In genomic region chr9:86903461-86904010, GRCh38 we compare ENCODE assay signal across 3 cellular contexts.
TF ChIP-seq lines count a peak whose summit lies in the region.

No MANE protein-coding gene starts in this region.

TF ChIP-seq in GM23338, 12 proteins besides CTCF, POLR2A, EP300 and RAD21 (continued from another document):
- TF ChIP-seq ZNF331 (CRISPR knock-in tag; IDR thresholded peaks at IDR 0.05; ENCODE audit: low read depth) = no peak

TF ChIP-seq in SK-N-SH, 30 proteins besides CTCF, POLR2A, EP300 and RAD21 (continued from another document):
- TF ChIP-seq, protein P1, sequence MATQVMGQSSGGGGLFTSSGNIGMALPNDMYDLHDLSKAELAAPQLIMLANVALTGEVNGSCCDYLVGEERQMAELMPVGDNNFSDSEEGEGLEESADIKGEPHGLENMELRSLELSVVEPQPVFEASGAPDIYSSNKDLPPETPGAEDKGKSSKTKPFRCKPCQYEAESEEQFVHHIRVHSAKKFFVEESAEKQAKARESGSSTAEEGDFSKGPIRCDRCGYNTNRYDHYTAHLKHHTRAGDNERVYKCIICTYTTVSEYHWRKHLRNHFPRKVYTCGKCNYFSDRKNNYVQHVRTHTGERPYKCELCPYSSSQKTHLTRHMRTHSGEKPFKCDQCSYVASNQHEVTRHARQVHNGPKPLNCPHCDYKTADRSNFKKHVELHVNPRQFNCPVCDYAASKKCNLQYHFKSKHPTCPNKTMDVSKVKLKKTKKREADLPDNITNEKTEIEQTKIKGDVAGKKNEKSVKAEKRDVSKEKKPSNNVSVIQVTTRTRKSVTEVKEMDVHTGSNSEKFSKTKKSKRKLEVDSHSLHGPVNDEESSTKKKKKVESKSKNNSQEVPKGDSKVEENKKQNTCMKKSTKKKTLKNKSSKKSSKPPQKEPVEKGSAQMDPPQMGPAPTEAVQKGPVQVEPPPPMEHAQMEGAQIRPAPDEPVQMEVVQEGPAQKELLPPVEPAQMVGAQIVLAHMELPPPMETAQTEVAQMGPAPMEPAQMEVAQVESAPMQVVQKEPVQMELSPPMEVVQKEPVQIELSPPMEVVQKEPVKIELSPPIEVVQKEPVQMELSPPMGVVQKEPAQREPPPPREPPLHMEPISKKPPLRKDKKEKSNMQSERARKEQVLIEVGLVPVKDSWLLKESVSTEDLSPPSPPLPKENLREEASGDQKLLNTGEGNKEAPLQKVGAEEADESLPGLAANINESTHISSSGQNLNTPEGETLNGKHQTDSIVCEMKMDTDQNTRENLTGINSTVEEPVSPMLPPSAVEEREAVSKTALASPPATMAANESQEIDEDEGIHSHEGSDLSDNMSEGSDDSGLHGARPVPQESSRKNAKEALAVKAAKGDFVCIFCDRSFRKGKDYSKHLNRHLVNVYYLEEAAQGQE (IDR thresholded peaks at IDR 0.05; ENCODE audit: low read depth, low read length) = no peak
- no peak for TF ChIP-seq RXRA (IDR thresholded peaks at IDR 0.05; ENCODE audit: borderline replicate concordance, low read depth)
- TF ChIP-seq, protein P2, sequence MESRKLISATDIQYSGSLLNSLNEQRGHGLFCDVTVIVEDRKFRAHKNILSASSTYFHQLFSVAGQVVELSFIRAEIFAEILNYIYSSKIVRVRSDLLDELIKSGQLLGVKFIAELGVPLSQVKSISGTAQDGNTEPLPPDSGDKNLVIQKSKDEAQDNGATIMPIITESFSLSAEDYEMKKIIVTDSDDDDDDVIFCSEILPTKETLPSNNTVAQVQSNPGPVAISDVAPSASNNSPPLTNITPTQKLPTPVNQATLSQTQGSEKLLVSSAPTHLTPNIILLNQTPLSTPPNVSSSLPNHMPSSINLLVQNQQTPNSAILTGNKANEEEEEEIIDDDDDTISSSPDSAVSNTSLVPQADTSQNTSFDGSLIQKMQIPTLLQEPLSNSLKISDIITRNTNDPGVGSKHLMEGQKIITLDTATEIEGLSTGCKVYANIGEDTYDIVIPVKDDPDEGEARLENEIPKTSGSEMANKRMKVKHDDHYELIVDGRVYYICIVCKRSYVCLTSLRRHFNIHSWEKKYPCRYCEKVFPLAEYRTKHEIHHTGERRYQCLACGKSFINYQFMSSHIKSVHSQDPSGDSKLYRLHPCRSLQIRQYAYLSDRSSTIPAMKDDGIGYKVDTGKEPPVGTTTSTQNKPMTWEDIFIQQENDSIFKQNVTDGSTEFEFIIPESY (IDR thresholded peaks at IDR 0.05; ENCODE audit: borderline replicate concordance, low read depth) = no peak
- no peak for TF ChIP-seq MEF2A (IDR thresholded peaks at IDR 0.05; ENCODE audit: borderline replicate concordance, low read depth)
- TF ChIP-seq RFX5 (IDR thresholded peaks at IDR 0.05; ENCODE audit: low read length) = no peak
- no peak for TF ChIP-seq RCOR1 (IDR thresholded peaks at IDR 0.05; ENCODE audit: low read length)
- no peak for TF ChIP-seq TEAD4 (IDR thresholded peaks at IDR 0.05; ENCODE audit: borderline replicate concordance, insufficient read depth)
- TF ChIP-seq FOSL2 (IDR thresholded peaks at IDR 0.05; ENCODE audit: borderline replicate concordance, low read depth) = no peak
- TF ChIP-seq USF2 (IDR thresholded peaks at IDR 0.05; ENCODE audit: borderline replicate concordance, low read depth, low read length) = no peak
- no peak for TF ChIP-seq POLR2AphosphoS5 (IDR thresholded peaks at IDR 0.05; ENCODE audit: low read depth, low read length)
- TF ChIP-seq FOXJ3 (CRISPR knock-in tag; IDR thresholded peaks at IDR 0.05) = no peak
- TF ChIP-seq, protein P3, sequence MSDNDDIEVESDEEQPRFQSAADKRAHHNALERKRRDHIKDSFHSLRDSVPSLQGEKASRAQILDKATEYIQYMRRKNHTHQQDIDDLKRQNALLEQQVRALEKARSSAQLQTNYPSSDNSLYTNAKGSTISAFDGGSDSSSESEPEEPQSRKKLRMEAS (IDR thresholded peaks at IDR 0.05; ENCODE audit: low read depth) = no peak
- no peak for TF ChIP-seq CHD2 (IDR thresholded peaks at IDR 0.05; ENCODE audit: low read length, partially characterized antibody)
- TF ChIP-seq GATA2 (CRISPR knock-in tag; IDR thresholded peaks at IDR 0.05) = no peak
- TF ChIP-seq TCF12 (IDR thresholded peaks at IDR 0.05) = no peak
- no peak for TF ChIP-seq USF1 (IDR thresholded peaks at IDR 0.05; ENCODE audit: borderline replicate concordance, low read depth)
- no peak for TF ChIP-seq SIN3A (IDR thresholded peaks at IDR 0.05; ENCODE audit: borderline replicate concordance, low read depth, low read length)
- no peak for TF ChIP-seq SMC3 (IDR thresholded peaks at IDR 0.05; ENCODE audit: low read depth, low read length)
- no peak for TF ChIP-seq ELF1 (IDR thresholded peaks at IDR 0.05)
TF ChIP-seq in SK-N-SH: peak in this region for 0.

TF ChIP-seq in HepG2, 621 proteins besides CTCF, POLR2A, EP300 and RAD21 (continued from another document):
- TF ChIP-seq, protein P4, sequence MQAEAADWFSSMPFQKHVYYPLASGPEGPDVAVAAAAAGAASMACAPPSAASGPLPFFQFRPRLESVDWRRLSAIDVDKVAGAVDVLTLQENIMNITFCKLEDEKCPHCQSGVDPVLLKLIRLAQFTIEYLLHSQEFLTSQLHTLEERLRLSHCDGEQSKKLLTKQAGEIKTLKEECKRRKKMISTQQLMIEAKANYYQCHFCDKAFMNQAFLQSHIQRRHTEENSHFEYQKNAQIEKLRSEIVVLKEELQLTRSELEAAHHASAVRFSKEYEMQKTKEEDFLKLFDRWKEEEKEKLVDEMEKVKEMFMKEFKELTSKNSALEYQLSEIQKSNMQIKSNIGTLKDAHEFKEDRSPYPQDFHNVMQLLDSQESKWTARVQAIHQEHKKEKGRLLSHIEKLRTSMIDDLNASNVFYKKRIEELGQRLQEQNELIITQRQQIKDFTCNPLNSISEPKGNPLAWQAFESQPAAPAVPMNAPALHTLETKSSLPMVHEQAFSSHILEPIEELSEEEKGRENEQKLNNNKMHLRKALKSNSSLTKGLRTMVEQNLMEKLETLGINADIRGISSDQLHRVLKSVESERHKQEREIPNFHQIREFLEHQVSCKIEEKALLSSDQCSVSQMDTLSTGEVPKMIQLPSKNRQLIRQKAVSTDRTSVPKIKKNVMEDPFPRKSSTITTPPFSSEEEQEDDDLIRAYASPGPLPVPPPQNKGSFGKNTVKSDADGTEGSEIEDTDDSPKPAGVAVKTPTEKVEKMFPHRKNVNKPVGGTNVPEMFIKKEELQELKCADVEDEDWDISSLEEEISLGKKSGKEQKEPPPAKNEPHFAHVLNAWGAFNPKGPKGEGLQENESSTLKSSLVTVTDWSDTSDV (CRISPR knock-in tag; IDR thresholded peaks at IDR 0.05) = no peak
- TF ChIP-seq, protein P5, sequence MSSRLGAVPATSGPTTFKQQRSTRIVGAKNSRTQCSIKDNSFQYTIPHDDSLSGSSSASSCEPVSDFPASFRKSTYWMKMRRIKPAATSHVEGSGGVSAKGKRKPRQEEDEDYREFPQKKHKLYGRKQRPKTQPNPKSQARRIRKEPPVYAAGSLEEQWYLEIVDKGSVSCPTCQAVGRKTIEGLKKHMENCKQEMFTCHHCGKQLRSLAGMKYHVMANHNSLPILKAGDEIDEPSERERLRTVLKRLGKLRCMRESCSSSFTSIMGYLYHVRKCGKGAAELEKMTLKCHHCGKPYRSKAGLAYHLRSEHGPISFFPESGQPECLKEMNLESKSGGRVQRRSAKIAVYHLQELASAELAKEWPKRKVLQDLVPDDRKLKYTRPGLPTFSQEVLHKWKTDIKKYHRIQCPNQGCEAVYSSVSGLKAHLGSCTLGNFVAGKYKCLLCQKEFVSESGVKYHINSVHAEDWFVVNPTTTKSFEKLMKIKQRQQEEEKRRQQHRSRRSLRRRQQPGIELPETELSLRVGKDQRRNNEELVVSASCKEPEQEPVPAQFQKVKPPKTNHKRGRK (CRISPR knock-in tag; IDR thresholded peaks at IDR 0.05) = no peak
- TF ChIP-seq SKI (IDR thresholded peaks at IDR 0.05; ENCODE audit: partially characterized antibody) (no peak), HNRNPUL1 (IDR thresholded peaks at IDR 0.05; ENCODE audit: low read depth, low read length) (no peak), CBFB (CRISPR knock-in tag; IDR thresholded peaks at IDR 0.05) (no peak), SUZ12 (IDR thresholded peaks at IDR 0.05; ENCODE audit: low read depth, low read length) (no peak), FOXO1 (CRISPR knock-in tag; IDR thresholded peaks at IDR 0.05) (no peak), FOXJ3 (CRISPR knock-in tag; IDR thresholded peaks at IDR 0.05; ENCODE audit: borderline replicate concordance) (no peak)
